Comparison of ENCODE assay signal across 1 cellular context in genomic region chr14:31942216-31942841, GRCh38.
TF ChIP-seq lines count a peak whose summit lies in the region.

No MANE protein-coding gene starts in this region.

TF ChIP-seq in HepG2, 621 proteins besides CTCF, POLR2A, EP300 and RAD21 (continued from another document and continues in another):
- no peak for TF ChIP-seq ATF7 (IDR thresholded peaks at IDR 0.05)
- no peak for TF ChIP-seq ATF7 (CRISPR knock-in tag; IDR thresholded peaks at IDR 0.05)
- TF ChIP-seq RXRB (CRISPR knock-in tag; IDR thresholded peaks at IDR 0.05; ENCODE audit: borderline replicate concordance) = no peak
- TF ChIP-seq ZNF570 (CRISPR knock-in tag; IDR thresholded peaks at IDR 0.05; ENCODE audit: borderline replicate concordance) = no peak
- no peak for TF ChIP-seq BCL6 (CRISPR knock-in tag; IDR thresholded peaks at IDR 0.05)
- TF ChIP-seq ZMYM3 (CRISPR knock-in tag; IDR thresholded peaks at IDR 0.05) = no peak
- TF ChIP-seq SCMH1 (CRISPR knock-in tag; IDR thresholded peaks at IDR 0.05; ENCODE audit: borderline replicate concordance) = no peak
- TF ChIP-seq ZNF230 (CRISPR knock-in tag; IDR thresholded peaks at IDR 0.05) = no peak
- TF ChIP-seq PITX1 (CRISPR knock-in tag; IDR thresholded peaks at IDR 0.05) = no peak
- no peak for TF ChIP-seq ZNF275 (CRISPR knock-in tag; IDR thresholded peaks at IDR 0.05; ENCODE audit: borderline replicate concordance)
- TF ChIP-seq HMGXB3 (CRISPR knock-in tag; IDR thresholded peaks at IDR 0.05; ENCODE audit: borderline replicate concordance) = 0 out of 2 replicates have a peak, but pooled peaks have one; percentile 3
- no peak for TF ChIP-seq JUN (CRISPR knock-in tag; IDR thresholded peaks at IDR 0.05)
- TF ChIP-seq ZNF780A (CRISPR knock-in tag; IDR thresholded peaks at IDR 0.05) = no peak
- TF ChIP-seq ZNF737 (CRISPR knock-in tag; IDR thresholded peaks at IDR 0.05; ENCODE audit: borderline replicate concordance) = 0 out of 2 replicates have a peak, but pooled peaks have one; percentile 19
- TF ChIP-seq ZNF460 (CRISPR knock-in tag; IDR thresholded peaks at IDR 0.05; ENCODE audit: borderline replicate concordance) = no peak
- TF ChIP-seq JUND (CRISPR knock-in tag; IDR thresholded peaks at IDR 0.05) = no peak
- TF ChIP-seq TERF1 (CRISPR knock-in tag; IDR thresholded peaks at IDR 0.05) = no peak
- no peak for TF ChIP-seq RELA (CRISPR knock-in tag; IDR thresholded peaks at IDR 0.05)
- no peak for TF ChIP-seq XRCC5 (optimal IDR thresholded peaks at IDR 0.05; ENCODE audit: low read length)
- TF ChIP-seq NKX3-1 (CRISPR knock-in tag; IDR thresholded peaks at IDR 0.05) = no peak
- TF ChIP-seq IRF9 (CRISPR knock-in tag; IDR thresholded peaks at IDR 0.05; ENCODE audit: borderline replicate concordance) = no peak
- TF ChIP-seq THAP7 (CRISPR knock-in tag; IDR thresholded peaks at IDR 0.05) = no peak
- TF ChIP-seq KDM1A (CRISPR knock-in tag; IDR thresholded peaks at IDR 0.05) = no peak
- TF ChIP-seq ZBTB42 (CRISPR knock-in tag; IDR thresholded peaks at IDR 0.05) = no peak
- TF ChIP-seq ZBTB10 (CRISPR knock-in tag; IDR thresholded peaks at IDR 0.05; ENCODE audit: borderline replicate concordance) = no peak
- no peak for TF ChIP-seq ZBTB21 (CRISPR knock-in tag; IDR thresholded peaks at IDR 0.05)
- no peak for TF ChIP-seq ZNF138 (CRISPR knock-in tag; IDR thresholded peaks at IDR 0.05; ENCODE audit: low read depth)
- no peak for TF ChIP-seq NRL (CRISPR knock-in tag; IDR thresholded peaks at IDR 0.05; ENCODE audit: borderline replicate concordance)
- no peak for TF ChIP-seq THAP9 (CRISPR knock-in tag; IDR thresholded peaks at IDR 0.05; ENCODE audit: borderline replicate concordance)
- TF ChIP-seq CREB3 (CRISPR knock-in tag; IDR thresholded peaks at IDR 0.05) = no peak
- TF ChIP-seq ZNF761 (CRISPR knock-in tag; conservative IDR thresholded peaks at IDR 0.05) = no peak
- 0 out of 2 replicates have a peak, but pooled peaks have one; percentile 49 for TF ChIP-seq ZXDC (CRISPR knock-in tag; IDR thresholded peaks at IDR 0.05)
- TF ChIP-seq ZSCAN21 (CRISPR knock-in tag; IDR thresholded peaks at IDR 0.05; ENCODE audit: borderline replicate concordance) = no peak
- TF ChIP-seq ZBTB20 (CRISPR knock-in tag; IDR thresholded peaks at IDR 0.05; ENCODE audit: borderline replicate concordance, low read depth) = no peak
- TF ChIP-seq ZNF530 (CRISPR knock-in tag; IDR thresholded peaks at IDR 0.05; ENCODE audit: low read depth) = no peak
- no peak for TF ChIP-seq ZNF431 (CRISPR knock-in tag; IDR thresholded peaks at IDR 0.05; ENCODE audit: borderline replicate concordance, low read depth)
- TF ChIP-seq ZNF207 (IDR thresholded peaks at IDR 0.05; ENCODE audit: borderline replicate concordance) = no peak
- no peak for TF ChIP-seq ZNF3 (CRISPR knock-in tag; IDR thresholded peaks at IDR 0.05)
- no peak for TF ChIP-seq RFX5 (IDR thresholded peaks at IDR 0.05; ENCODE audit: low read depth, low read length)
- TF ChIP-seq TRIM22 (IDR thresholded peaks at IDR 0.05) = no peak
- no peak for TF ChIP-seq ZKSCAN1 (IDR thresholded peaks at IDR 0.05; ENCODE audit: low read length)
- no peak for TF ChIP-seq SNRNP70 (IDR thresholded peaks at IDR 0.05; ENCODE audit: low read depth, low read length)
- no peak for TF ChIP-seq ZNF17 (CRISPR knock-in tag; IDR thresholded peaks at IDR 0.05)
